ENCODE assay signal across 15 cellular contexts in genomic region chr7:20033621-20034200, GRCh38.
DNase-seq lines count a peak whose midpoint lies in the region; ATAC-seq, FAIRE-seq and TF ChIP-seq lines count a peak whose summit lies in the region.
"Had no signal": no experiment of that assay in that cellular context is flagged by ENCODE, and none has a peak within 500 bp of the region (broad histone marks: within the 10 kb centered on the region; RNA-seq: fewer than 3 reads in every experiment).

No MANE protein-coding gene starts in this region.

- no peak overlapping the region for H3K9ac ChIP-seq in keratinocyte (ENCODE audit: control insufficient read depth, extremely low read depth, insufficient read depth, low read length)
- H3K9ac ChIP-seq: KMS-11 had no signal

- no peak overlapping the region for H3K4me2 ChIP-seq in keratinocyte (ENCODE audit: control insufficient read depth, extremely low read depth, insufficient read depth, low read depth, low read length)
- H3K4me2 ChIP-seq: KMS-11 had no signal

- H3K27ac ChIP-seq in ACC112 (ENCODE audit: low read depth, low read length) (peak overlapping the region; percentile 49), brain microvascular endothelial cell (peak overlapping the region; percentile 80), keratinocyte (ENCODE audit: control insufficient read depth, insufficient read depth, low read length) (no peak overlapping the region), substantia nigra (ENCODE audit: low read depth, low read length, poor library complexity, severe bottlenecking) (no peak overlapping the region)
- H3K27ac ChIP-seq: KMS-11, left ventricle myocardium inferior had no signal

- TF ChIP-seq CTCF in brain microvascular endothelial cell (IDR thresholded peaks at IDR 0.05; ENCODE audit: low read depth, low read length, missing control alignments) (no peak), keratinocyte (optimal IDR thresholded peaks at IDR 0.05 in 1 of 3, IDR thresholded peaks at IDR 0.05 in 1 of 3, conservative IDR thresholded peaks at IDR 0.05 in 1 of 3; ENCODE audit: extremely low read depth in 1 of 3, insufficient read depth in 2 of 3, low read length in 3 of 3) (no peak)

- no peak for ATAC-seq in GM21717 (IDR thresholded peaks at IDR 0.05; ENCODE audit: unreplicated experiment)
- ATAC-seq: activated CD8-positive, alpha-beta T cell treated with anti-CD3 and anti-CD28 coated beads for 36 hours had no signal

- H3K4me1 ChIP-seq in ACC112 (ENCODE audit: control insufficient read depth, insufficient read depth, low read length, unreplicated experiment) (peaks cover 19% of the 10 kb centered on the region), keratinocyte (ENCODE audit: control insufficient read depth, extremely low read depth, insufficient read depth, low read length) (no peaks in the 10 kb centered on the region)
- H3K4me1 ChIP-seq: left ventricle myocardium inferior had no signal

- DNase-seq in HCEC 1CT = peak; percentile 98
- DNase-seq in brain microvascular endothelial cell = peak; percentile 61
- no peak for DNase-seq in keratinocyte (ENCODE audit: low read depth, low spot score)
- no peak for DNase-seq in mesenteric fat pad (ENCODE audit: low spot score)
- no peak for DNase-seq in substantia nigra (lab: John Stamatoyannopoulos, UW)
- DNase-seq in SW 1271 (lab: John Stamatoyannopoulos, UW) = no peak
- DNase-seq: activated CD8-positive, alpha-beta T cell treated with anti-CD3 and anti-CD28 coated beads for 36 hours; activated naive CD4-positive, alpha-beta T cell; left ventricle myocardium inferior; NCI-H2081 treated with DMSO at 0.1 percent for 48 hours had no signal

- H3K27me3 ChIP-seq in ACC112 (ENCODE audit: insufficient read depth, low read length) = no peaks in the 10 kb centered on the region
- no peaks in the 10 kb centered on the region for H3K27me3 ChIP-seq in brain microvascular endothelial cell (replicated peaks)
- H3K27me3 ChIP-seq in keratinocyte (ENCODE audit: control insufficient read depth, extremely low read depth, insufficient read depth, low read length) = no peaks in the 10 kb centered on the region

- H3K79me2 ChIP-seq in ACC112 (ENCODE audit: control insufficient read depth, insufficient read depth, low read length, unreplicated experiment) (no peaks in the 10 kb centered on the region), keratinocyte (ENCODE audit: control insufficient read depth, insufficient read depth, low read length) (no peaks in the 10 kb centered on the region)

- dilution Hi-C loops in keratinocyte (cut with MboI; ENCODE audit: extremely low pct_ligation_motif_present, low sequenced_read_pairs) = no loop called here

- peak; percentile 44 for FAIRE-seq in keratinocyte (lab: Jason Lieb, UNC)
- FAIRE-seq: colon, G401.6 had no signal

- no peak overlapping the region for H3K4me3 ChIP-seq in ACC112 (ENCODE audit: low read depth, low read length)
- H3K4me3 ChIP-seq in brain microvascular endothelial cell (ENCODE audit: low read depth, low read length) = no peak overlapping the region
- H3K4me3 ChIP-seq in keratinocyte (ENCODE audit: control insufficient read depth in 2 of 3, extremely low read depth in 1 of 3, insufficient read depth in 2 of 3, low read depth in 1 of 3, low read length in 3 of 3) = no peak overlapping the region
- H3K4me3 ChIP-seq: left ventricle myocardium inferior had no signal

- in situ Hi-C loops in brain microvascular endothelial cell (cut with HindIII; ENCODE audit: low pct_ligation_motif_present, low sequenced_read_pairs) = no loop called here

- no peaks in the 10 kb centered on the region for H4K20me1 ChIP-seq in keratinocyte (ENCODE audit: control insufficient read depth, extremely low read depth, insufficient read depth, low read length)

- H3K9me3 ChIP-seq in keratinocyte (ENCODE audit: control insufficient read depth, low read depth, low read length) = no peaks in the 10 kb centered on the region
- H3K9me3 ChIP-seq: left ventricle myocardium inferior had no signal

- no peaks in the 10 kb centered on the region for H3K9me1 ChIP-seq in keratinocyte (ENCODE audit: control insufficient read depth, extremely low read depth, insufficient read depth, low read length)

- H2AFZ ChIP-seq in ACC112 (ENCODE audit: low read length, unreplicated experiment) = peak overlapping the region; percentile 3
- H2AFZ ChIP-seq in keratinocyte (ENCODE audit: control insufficient read depth, low read length) = no peak overlapping the region

- H3K36me3 ChIP-seq in ACC112 (ENCODE audit: insufficient read depth, low read length) (no peaks in the 10 kb centered on the region), brain microvascular endothelial cell (replicated peaks) (no peaks in the 10 kb centered on the region), keratinocyte (ENCODE audit: control insufficient read depth in 2 of 2, extremely low read depth in 1 of 2, insufficient read depth in 2 of 2, low read length in 2 of 2) (no peaks in the 10 kb centered on the region)
- H3K36me3 ChIP-seq: left ventricle myocardium inferior had no signal

Comparison
In these comparisons a context has a peak if more than half of its experiments do, and no peak if none do; other contexts are left out.
1. H3K27ac ChIP-seq: peak in ACC112 (single experiment) and brain microvascular endothelial cell (single experiment); none in keratinocyte (single experiment) and substantia nigra (single experiment).
2. DNase-seq: peak in HCEC 1CT (single experiment) and brain microvascular endothelial cell (single experiment); none in keratinocyte (single experiment), mesenteric fat pad (single experiment), substantia nigra (0 of 49) and SW 1271 (0 of 2).